In genomic region chr2:120150040-120150482, GRCh38 we compare ENCODE assay signal across 1 cellular context.
TF ChIP-seq lines count a peak whose summit lies in the region.

No MANE protein-coding gene starts in this region.

TF ChIP-seq in HepG2, 621 proteins besides CTCF, POLR2A, EP300 and RAD21 (continued from another document and continues in another):
- TF ChIP-seq AHDC1 (CRISPR knock-in tag; IDR thresholded peaks at IDR 0.05; ENCODE audit: borderline replicate concordance) = peak; percentile 77
- peak; percentile 59; the same call in 1 of the 2 replicates for TF ChIP-seq POGZ (CRISPR knock-in tag; IDR thresholded peaks at IDR 0.05)
- TF ChIP-seq, protein P1, sequence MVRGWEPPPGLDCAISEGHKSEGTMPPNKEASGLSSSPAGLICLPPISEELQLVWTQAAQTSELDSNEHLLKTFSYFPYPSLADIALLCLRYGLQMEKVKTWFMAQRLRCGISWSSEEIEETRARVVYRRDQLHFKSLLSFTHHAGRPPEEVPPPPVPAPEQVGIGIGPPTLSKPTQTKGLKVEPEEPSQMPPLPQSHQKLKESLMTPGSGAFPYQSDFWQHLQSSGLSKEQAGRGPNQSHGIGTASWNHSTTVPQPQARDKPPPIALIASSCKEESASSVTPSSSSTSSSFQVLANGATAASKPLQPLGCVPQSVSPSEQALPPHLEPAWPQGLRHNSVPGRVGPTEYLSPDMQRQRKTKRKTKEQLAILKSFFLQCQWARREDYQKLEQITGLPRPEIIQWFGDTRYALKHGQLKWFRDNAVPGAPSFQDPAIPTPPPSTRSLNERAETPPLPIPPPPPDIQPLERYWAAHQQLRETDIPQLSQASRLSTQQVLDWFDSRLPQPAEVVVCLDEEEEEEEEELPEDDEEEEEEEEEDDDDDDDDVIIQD (CRISPR knock-in tag; IDR thresholded peaks at IDR 0.05; ENCODE audit: low read depth) = peak; percentile 78; the same call in 1 of the 2 replicates
- TF ChIP-seq NKX3-1 (CRISPR knock-in tag; IDR thresholded peaks at IDR 0.05) = peak; percentile 74; the same call in 1 of the 2 replicates
- TF ChIP-seq SOX6 (IDR thresholded peaks at IDR 0.05) = no peak
- TF ChIP-seq SOX6 (CRISPR knock-in tag; IDR thresholded peaks at IDR 0.05) = peak; percentile 52
- TF ChIP-seq ZFP90 (CRISPR knock-in tag; IDR thresholded peaks at IDR 0.05; ENCODE audit: borderline replicate concordance) = peak; percentile 100
- no peak for TF ChIP-seq SIN3B (IDR thresholded peaks at IDR 0.05; ENCODE audit: low read length)
- peak; percentile 53; the same call in 1 of the 2 replicates for TF ChIP-seq HMG20A (CRISPR knock-in tag; IDR thresholded peaks at IDR 0.05; ENCODE audit: borderline replicate concordance)
- TF ChIP-seq, protein P2, sequence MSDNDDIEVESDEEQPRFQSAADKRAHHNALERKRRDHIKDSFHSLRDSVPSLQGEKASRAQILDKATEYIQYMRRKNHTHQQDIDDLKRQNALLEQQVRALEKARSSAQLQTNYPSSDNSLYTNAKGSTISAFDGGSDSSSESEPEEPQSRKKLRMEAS (IDR thresholded peaks at IDR 0.05) = 0 out of 2 replicates have a peak, but pooled peaks have one; percentile 45
- TF ChIP-seq SMARCC2 (IDR thresholded peaks at IDR 0.05) = no peak
- TF ChIP-seq, protein P3, sequence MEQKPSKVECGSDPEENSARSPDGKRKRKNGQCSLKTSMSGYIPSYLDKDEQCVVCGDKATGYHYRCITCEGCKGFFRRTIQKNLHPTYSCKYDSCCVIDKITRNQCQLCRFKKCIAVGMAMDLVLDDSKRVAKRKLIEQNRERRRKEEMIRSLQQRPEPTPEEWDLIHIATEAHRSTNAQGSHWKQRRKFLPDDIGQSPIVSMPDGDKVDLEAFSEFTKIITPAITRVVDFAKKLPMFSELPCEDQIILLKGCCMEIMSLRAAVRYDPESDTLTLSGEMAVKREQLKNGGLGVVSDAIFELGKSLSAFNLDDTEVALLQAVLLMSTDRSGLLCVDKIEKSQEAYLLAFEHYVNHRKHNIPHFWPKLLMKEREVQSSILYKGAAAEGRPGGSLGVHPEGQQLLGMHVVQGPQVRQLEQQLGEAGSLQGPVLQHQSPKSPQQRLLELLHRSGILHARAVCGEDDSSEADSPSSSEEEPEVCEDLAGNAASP (CRISPR knock-in tag; IDR thresholded peaks at IDR 0.05; ENCODE audit: borderline replicate concordance) = peak; percentile 8; the same call in 1 of the 2 replicates
- no peak for TF ChIP-seq FOXO4 (CRISPR knock-in tag; conservative IDR thresholded peaks at IDR 0.05)
- no peak for TF ChIP-seq USF2 (IDR thresholded peaks at IDR 0.05; ENCODE audit: low read depth, low read length)
- no peak for TF ChIP-seq USF2 (CRISPR knock-in tag; IDR thresholded peaks at IDR 0.05; ENCODE audit: borderline replicate concordance)
- TF ChIP-seq, protein P4, sequence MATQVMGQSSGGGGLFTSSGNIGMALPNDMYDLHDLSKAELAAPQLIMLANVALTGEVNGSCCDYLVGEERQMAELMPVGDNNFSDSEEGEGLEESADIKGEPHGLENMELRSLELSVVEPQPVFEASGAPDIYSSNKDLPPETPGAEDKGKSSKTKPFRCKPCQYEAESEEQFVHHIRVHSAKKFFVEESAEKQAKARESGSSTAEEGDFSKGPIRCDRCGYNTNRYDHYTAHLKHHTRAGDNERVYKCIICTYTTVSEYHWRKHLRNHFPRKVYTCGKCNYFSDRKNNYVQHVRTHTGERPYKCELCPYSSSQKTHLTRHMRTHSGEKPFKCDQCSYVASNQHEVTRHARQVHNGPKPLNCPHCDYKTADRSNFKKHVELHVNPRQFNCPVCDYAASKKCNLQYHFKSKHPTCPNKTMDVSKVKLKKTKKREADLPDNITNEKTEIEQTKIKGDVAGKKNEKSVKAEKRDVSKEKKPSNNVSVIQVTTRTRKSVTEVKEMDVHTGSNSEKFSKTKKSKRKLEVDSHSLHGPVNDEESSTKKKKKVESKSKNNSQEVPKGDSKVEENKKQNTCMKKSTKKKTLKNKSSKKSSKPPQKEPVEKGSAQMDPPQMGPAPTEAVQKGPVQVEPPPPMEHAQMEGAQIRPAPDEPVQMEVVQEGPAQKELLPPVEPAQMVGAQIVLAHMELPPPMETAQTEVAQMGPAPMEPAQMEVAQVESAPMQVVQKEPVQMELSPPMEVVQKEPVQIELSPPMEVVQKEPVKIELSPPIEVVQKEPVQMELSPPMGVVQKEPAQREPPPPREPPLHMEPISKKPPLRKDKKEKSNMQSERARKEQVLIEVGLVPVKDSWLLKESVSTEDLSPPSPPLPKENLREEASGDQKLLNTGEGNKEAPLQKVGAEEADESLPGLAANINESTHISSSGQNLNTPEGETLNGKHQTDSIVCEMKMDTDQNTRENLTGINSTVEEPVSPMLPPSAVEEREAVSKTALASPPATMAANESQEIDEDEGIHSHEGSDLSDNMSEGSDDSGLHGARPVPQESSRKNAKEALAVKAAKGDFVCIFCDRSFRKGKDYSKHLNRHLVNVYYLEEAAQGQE (IDR thresholded peaks at IDR 0.05; ENCODE audit: borderline replicate concordance in 1 of 2, low read depth in 1 of 2, low read length in 2 of 2) = 0 out of 4 replicates have a peak, but pooled peaks of 1 of the 2 experiments have one; percentile 25
- TF ChIP-seq ZNF121 (CRISPR knock-in tag; IDR thresholded peaks at IDR 0.05) = peak; percentile 80
- peak; percentile 73 for TF ChIP-seq SKI (IDR thresholded peaks at IDR 0.05; ENCODE audit: partially characterized antibody)
- no peak for TF ChIP-seq ZNF234 (CRISPR knock-in tag; conservative IDR thresholded peaks at IDR 0.05)
- TF ChIP-seq NFRKB (IDR thresholded peaks at IDR 0.05) = no peak
- TF ChIP-seq ZNF329 (CRISPR knock-in tag; IDR thresholded peaks at IDR 0.05; ENCODE audit: low read depth) = 0 out of 2 replicates have a peak, but pooled peaks have one; percentile 31
- TF ChIP-seq MYC (CRISPR knock-in tag; IDR thresholded peaks at IDR 0.05; ENCODE audit: borderline replicate concordance) = 0 out of 2 replicates have a peak, but pooled peaks have one; percentile 18
- no peak for TF ChIP-seq THAP7 (CRISPR knock-in tag; IDR thresholded peaks at IDR 0.05)
- TF ChIP-seq RXRB (CRISPR knock-in tag; IDR thresholded peaks at IDR 0.05; ENCODE audit: borderline replicate concordance) = peak; percentile 56; the same call in 1 of the 2 replicates
- TF ChIP-seq RARA (CRISPR knock-in tag; IDR thresholded peaks at IDR 0.05) = peak; percentile 74
- TF ChIP-seq TBP (CRISPR knock-in tag; IDR thresholded peaks at IDR 0.05) = no peak
- no peak for TF ChIP-seq SOX13 (IDR thresholded peaks at IDR 0.05)
- TF ChIP-seq SOX13 (CRISPR knock-in tag; conservative IDR thresholded peaks at IDR 0.05 in 1 of 2, IDR thresholded peaks at IDR 0.05 in 1 of 2) = peak in 1 of 2 experiments; percentile 55; a peak in 2 of 4 replicates
- no peak for TF ChIP-seq ZNF563 (CRISPR knock-in tag; IDR thresholded peaks at IDR 0.05)
- TF ChIP-seq GFI1 (CRISPR knock-in tag; IDR thresholded peaks at IDR 0.05; ENCODE audit: borderline replicate concordance) = peak; percentile 40; the same call in 1 of the 2 replicates
- peak; percentile 74 for TF ChIP-seq NR2F6 (IDR thresholded peaks at IDR 0.05)
- TF ChIP-seq NR2F6 (CRISPR knock-in tag; IDR thresholded peaks at IDR 0.05) = peak; percentile 81
- peak; percentile 68; the same call in 1 of the 2 replicates for TF ChIP-seq ZNF142 (CRISPR knock-in tag; IDR thresholded peaks at IDR 0.05)
- TF ChIP-seq CBX5 (CRISPR knock-in tag; IDR thresholded peaks at IDR 0.05; ENCODE audit: borderline replicate concordance) = peak; percentile 64; the same call in 1 of the 2 replicates
